In genomic region chr2:162301151-162301804, GRCh38 we compare ENCODE assay signal across 7 cellular contexts. TPM values are rescaled to one million over a fixed set of nuclear protein-coding genes. Genes with fewer than 3 reads are reported as not detected.
DNase-seq lines count a peak whose midpoint lies in the region; ATAC-seq, FAIRE-seq and TF ChIP-seq lines count a peak whose summit lies in the region.

No MANE protein-coding gene starts in this region.

- ATAC-seq in HG02588 (IDR thresholded peaks at IDR 0.05; ENCODE audit: unreplicated experiment), result peak; percentile 42

- no peaks in the 10 kb centered on the region for H3K4me1 ChIP-seq in keratinocyte (ENCODE audit: control insufficient read depth, extremely low read depth, insufficient read depth, low read length)

- H3K4me3 Mint-ChIP-seq in brain, result no peak overlapping the region

- peak; percentile 72 for TF ChIP-seq CTCF in GM12873 (IDR thresholded peaks at IDR 0.05; ENCODE audit: insufficient read depth, low read depth, low read length, missing control alignments)
- TF ChIP-seq CTCF in brain (conservative IDR thresholded peaks at IDR 0.05), result peak; percentile 83 to 88
- peak in 2 of 3 experiments; percentile 61 to 70 for TF ChIP-seq CTCF in keratinocyte (optimal IDR thresholded peaks at IDR 0.05 in 1 of 3, IDR thresholded peaks at IDR 0.05 in 1 of 3, conservative IDR thresholded peaks at IDR 0.05 in 1 of 3; ENCODE audit: extremely low read depth in 1 of 3, insufficient read depth in 2 of 3, low read length in 3 of 3)

- no peaks in the 10 kb centered on the region for H3K4me1 Mint-ChIP-seq in brain

- no peaks in the 10 kb centered on the region for H3K27me3 ChIP-seq in keratinocyte (ENCODE audit: control insufficient read depth, extremely low read depth, insufficient read depth, low read length)

- H4K20me1 ChIP-seq in keratinocyte (ENCODE audit: control insufficient read depth, extremely low read depth, insufficient read depth, low read length), result no peaks in the 10 kb centered on the region

- H3K9me3 Mint-ChIP-seq in brain, result no peaks in the 10 kb centered on the region

- H3K4me2 ChIP-seq in keratinocyte (ENCODE audit: control insufficient read depth, extremely low read depth, insufficient read depth, low read depth, low read length), result peak overlapping the region; percentile 42

- no peak overlapping the region for H3K27ac ChIP-seq in keratinocyte (ENCODE audit: control insufficient read depth, insufficient read depth, low read length)

- H3K79me2 ChIP-seq in keratinocyte (ENCODE audit: control insufficient read depth, insufficient read depth, low read length), result no peaks in the 10 kb centered on the region

- DNase-seq in NCI-H1105 treated with DMSO at 0.1 percent for 48 hours (lab: John Stamatoyannopoulos, UW), result peak; percentile 73
- peak in 4 of 5 experiments; percentile 13 to 70 (median 29) for DNase-seq in T-helper 2 cell
- DNase-seq in keratinocyte (ENCODE audit: low read depth, low spot score), result no peak
- DNase-seq in stimulated activated CD4-positive, alpha-beta T cell treated with anti-CD3 and anti-CD28 coated beads, Interleukin-4, amount 100 ng/mL, for 1 hour, result peak; percentile 41

- dilution Hi-C loops in keratinocyte (cut with MboI; ENCODE audit: extremely low pct_ligation_motif_present, low sequenced_read_pairs), result no loop called here

- H3K9me1 ChIP-seq in keratinocyte (ENCODE audit: control insufficient read depth, extremely low read depth, insufficient read depth, low read length), result no peaks in the 10 kb centered on the region

- H3K9me3 ChIP-seq in keratinocyte (ENCODE audit: control insufficient read depth, low read depth, low read length), result no peaks in the 10 kb centered on the region

- no peaks in the 10 kb centered on the region for H3K27me3 Mint-ChIP-seq in brain

- no peaks in the 10 kb centered on the region for H3K36me3 Mint-ChIP-seq in brain

- peak; percentile 49 for FAIRE-seq in keratinocyte (lab: Jason Lieb, UNC)

- peaks cover 0 to 4% of the 10 kb centered on the region in 2 experiments for H3K36me3 ChIP-seq in keratinocyte (ENCODE audit: control insufficient read depth in 2 of 2, extremely low read depth in 1 of 2, insufficient read depth in 2 of 2, low read length in 2 of 2)

- H2AFZ ChIP-seq in keratinocyte (ENCODE audit: control insufficient read depth, low read length), result peak overlapping the region; percentile 54

- no peak overlapping the region for H3K4me3 ChIP-seq in keratinocyte (ENCODE audit: control insufficient read depth in 2 of 3, extremely low read depth in 1 of 3, insufficient read depth in 2 of 3, low read depth in 1 of 3, low read length in 3 of 3)

- no peak overlapping the region for H3K9ac ChIP-seq in keratinocyte (ENCODE audit: control insufficient read depth, extremely low read depth, insufficient read depth, low read length)

- no peak overlapping the region for H3K27ac Mint-ChIP-seq in brain

RNA-seq across cellular contexts. Expression of gene IFIH1, which starts 17.2 kb away (rescaled TPM):
- polyA plus RNA-seq in brain (ENCODE audit: insufficient read depth, low read depth, low replicate concordance) (2.9 TPM), keratinocyte (10.0 to 18.5 TPM (median 17.7 TPM) in 3 replicates)
- 11.6 TPM for polyA plus RNA-seq in keratinocyte (2011; ENCODE audit: low read depth)
- 9.2 and 17.3 TPM in 2 replicates for polyA plus RNA-seq in keratinocyte (2011; cell fraction: cytosol; rRNA removed)
- 18.6 and 32.3 TPM in 2 replicates for polyA plus RNA-seq in keratinocyte (2011; cell fraction: nucleus; rRNA removed)
- 10.2 and 19.4 TPM in 2 replicates for polyA plus RNA-seq in keratinocyte (2012; ENCODE audit: low replicate concordance)
- polyA minus RNA-seq in keratinocyte, result 4.7 to 11.2 TPM (median 10.6 TPM) in 3 replicates
- 5.0 TPM for polyA minus RNA-seq in keratinocyte (2011; cell fraction: cytosol; rRNA and poly(A)+ RNA removed)
- polyA minus RNA-seq in keratinocyte (2011; cell fraction: nucleus; rRNA and poly(A)+ RNA removed), result 9.1 and 14.1 TPM in 2 replicates

RNA-seq across cellular contexts. Expression of gene GCA, which starts 42.7 kb away (rescaled TPM):
- 24.6 TPM for polyA plus RNA-seq in brain (ENCODE audit: insufficient read depth, low read depth, low replicate concordance)
- 5.6 to 10.0 TPM (median 6.9 TPM) in 3 replicates for polyA plus RNA-seq in keratinocyte
- 10.1 TPM for polyA plus RNA-seq in keratinocyte (2011; ENCODE audit: low read depth)
- 3.7 and 5.6 TPM in 2 replicates for polyA plus RNA-seq in keratinocyte (2011; cell fraction: cytosol; rRNA removed)
- 5.5 and 9.5 TPM in 2 replicates for polyA plus RNA-seq in keratinocyte (2011; cell fraction: nucleus; rRNA removed)
- polyA plus RNA-seq in keratinocyte (2012; ENCODE audit: low replicate concordance), result 5.9 and 9.0 TPM in 2 replicates
- 1.3 to 11.5 TPM (median 2.7 TPM) in 3 replicates for polyA minus RNA-seq in keratinocyte
- polyA minus RNA-seq in keratinocyte (2011; cell fraction: cytosol; rRNA and poly(A)+ RNA removed), result 4.0 TPM
- polyA minus RNA-seq in keratinocyte (2011; cell fraction: nucleus; rRNA and poly(A)+ RNA removed), result 1.9 and 5.2 TPM in 2 replicates

RNA-seq across cellular contexts. Expression of gene FAP, which starts 58.0 kb away (rescaled TPM):
- polyA plus RNA-seq in brain (ENCODE audit: insufficient read depth, low read depth, low replicate concordance) (0.32 TPM), keratinocyte (8.5 to 20.9 TPM (median 12.8 TPM) in 3 replicates)
- 31.5 TPM for polyA plus RNA-seq in keratinocyte (2011; ENCODE audit: low read depth)
- polyA plus RNA-seq in keratinocyte (2011; cell fraction: cytosol; rRNA removed), result 4.5 and 7.9 TPM in 2 replicates
- 42.0 and 45.7 TPM in 2 replicates for polyA plus RNA-seq in keratinocyte (2011; cell fraction: nucleus; rRNA removed)
- 7.5 and 8.4 TPM in 2 replicates for polyA plus RNA-seq in keratinocyte (2012; ENCODE audit: low replicate concordance)
- 2.7 to 17.5 TPM (median 12.1 TPM) in 3 replicates for polyA minus RNA-seq in keratinocyte
- polyA minus RNA-seq in keratinocyte (2011; cell fraction: cytosol; rRNA and poly(A)+ RNA removed), result 5.0 TPM
- 27.1 and 49.1 TPM in 2 replicates for polyA minus RNA-seq in keratinocyte (2011; cell fraction: nucleus; rRNA and poly(A)+ RNA removed)
